2 cellular contexts compared by ENCODE assay signal in the genomic region with DNA sequence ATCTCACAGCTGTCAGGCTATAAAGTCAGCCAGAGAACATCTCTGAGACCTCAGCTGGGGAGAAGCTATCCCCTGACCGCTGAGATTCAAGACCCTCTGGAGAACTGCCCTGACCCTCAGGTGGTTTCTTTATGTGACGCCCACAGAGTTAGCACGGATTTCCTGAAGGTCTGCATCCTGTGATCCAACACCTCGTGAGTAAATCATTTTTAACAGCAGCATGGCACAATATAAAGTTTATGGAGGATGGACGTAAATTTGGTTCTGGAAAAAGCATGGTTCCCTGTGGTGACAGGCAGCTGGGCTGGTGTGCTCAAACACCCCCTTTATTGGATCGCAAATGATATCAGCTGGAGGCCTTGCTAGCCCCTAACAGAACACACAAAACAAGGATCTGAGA.
TF ChIP-seq lines count a peak whose summit lies in the region.

No MANE protein-coding gene starts in this region.

TF ChIP-seq in HEK293, 187 proteins besides CTCF, POLR2A, EP300 and RAD21 (continued from another document):
- TF ChIP-seq, protein P1, sequence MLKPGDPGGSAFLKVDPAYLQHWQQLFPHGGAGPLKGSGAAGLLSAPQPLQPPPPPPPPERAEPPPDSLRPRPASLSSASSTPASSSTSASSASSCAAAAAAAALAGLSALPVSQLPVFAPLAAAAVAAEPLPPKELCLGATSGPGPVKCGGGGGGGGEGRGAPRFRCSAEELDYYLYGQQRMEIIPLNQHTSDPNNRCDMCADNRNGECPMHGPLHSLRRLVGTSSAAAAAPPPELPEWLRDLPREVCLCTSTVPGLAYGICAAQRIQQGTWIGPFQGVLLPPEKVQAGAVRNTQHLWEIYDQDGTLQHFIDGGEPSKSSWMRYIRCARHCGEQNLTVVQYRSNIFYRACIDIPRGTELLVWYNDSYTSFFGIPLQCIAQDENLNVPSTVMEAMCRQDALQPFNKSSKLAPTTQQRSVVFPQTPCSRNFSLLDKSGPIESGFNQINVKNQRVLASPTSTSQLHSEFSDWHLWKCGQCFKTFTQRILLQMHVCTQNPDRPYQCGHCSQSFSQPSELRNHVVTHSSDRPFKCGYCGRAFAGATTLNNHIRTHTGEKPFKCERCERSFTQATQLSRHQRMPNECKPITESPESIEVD (tag by site-specific recombination; IDR thresholded peaks at IDR 0.05): peak; percentile 44; the same call in 1 of the 2 replicates
- TF ChIP-seq ZNF600 (tag by site-specific recombination; IDR thresholded peaks at IDR 0.05) (0 out of 2 replicates have a peak, but pooled peaks have one; percentile 22), ZIC2 (tag by site-specific recombination; IDR thresholded peaks at IDR 0.05) (peak; percentile 90), ZNF184 (tag by site-specific recombination; IDR thresholded peaks at IDR 0.05) (no peak), ZNF660 (tag by site-specific recombination; IDR thresholded peaks at IDR 0.05) (no peak)

TF ChIP-seq in WTC11, 78 proteins besides CTCF, POLR2A, EP300 and RAD21 (continued from another document):
- TF ChIP-seq, protein P2, sequence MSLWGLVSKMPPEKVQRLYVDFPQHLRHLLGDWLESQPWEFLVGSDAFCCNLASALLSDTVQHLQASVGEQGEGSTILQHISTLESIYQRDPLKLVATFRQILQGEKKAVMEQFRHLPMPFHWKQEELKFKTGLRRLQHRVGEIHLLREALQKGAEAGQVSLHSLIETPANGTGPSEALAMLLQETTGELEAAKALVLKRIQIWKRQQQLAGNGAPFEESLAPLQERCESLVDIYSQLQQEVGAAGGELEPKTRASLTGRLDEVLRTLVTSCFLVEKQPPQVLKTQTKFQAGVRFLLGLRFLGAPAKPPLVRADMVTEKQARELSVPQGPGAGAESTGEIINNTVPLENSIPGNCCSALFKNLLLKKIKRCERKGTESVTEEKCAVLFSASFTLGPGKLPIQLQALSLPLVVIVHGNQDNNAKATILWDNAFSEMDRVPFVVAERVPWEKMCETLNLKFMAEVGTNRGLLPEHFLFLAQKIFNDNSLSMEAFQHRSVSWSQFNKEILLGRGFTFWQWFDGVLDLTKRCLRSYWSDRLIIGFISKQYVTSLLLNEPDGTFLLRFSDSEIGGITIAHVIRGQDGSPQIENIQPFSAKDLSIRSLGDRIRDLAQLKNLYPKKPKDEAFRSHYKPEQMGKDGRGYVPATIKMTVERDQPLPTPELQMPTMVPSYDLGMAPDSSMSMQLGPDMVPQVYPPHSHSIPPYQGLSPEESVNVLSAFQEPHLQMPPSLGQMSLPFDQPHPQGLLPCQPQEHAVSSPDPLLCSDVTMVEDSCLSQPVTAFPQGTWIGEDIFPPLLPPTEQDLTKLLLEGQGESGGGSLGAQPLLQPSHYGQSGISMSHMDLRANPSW (CRISPR knock-in tag; conservative IDR thresholded peaks at IDR 0.05; ENCODE audit: low read depth): no peak
- TF ChIP-seq, protein P3, sequence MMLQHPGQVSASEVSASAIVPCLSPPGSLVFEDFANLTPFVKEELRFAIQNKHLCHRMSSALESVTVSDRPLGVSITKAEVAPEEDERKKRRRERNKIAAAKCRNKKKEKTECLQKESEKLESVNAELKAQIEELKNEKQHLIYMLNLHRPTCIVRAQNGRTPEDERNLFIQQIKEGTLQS (CRISPR knock-in tag; conservative IDR thresholded peaks at IDR 0.05): no peak
- no peak for TF ChIP-seq SOX15 (CRISPR knock-in tag; IDR thresholded peaks at IDR 0.05)
- TF ChIP-seq JUN (CRISPR knock-in tag; IDR thresholded peaks at IDR 0.05): no peak
- TF ChIP-seq, protein P4, sequence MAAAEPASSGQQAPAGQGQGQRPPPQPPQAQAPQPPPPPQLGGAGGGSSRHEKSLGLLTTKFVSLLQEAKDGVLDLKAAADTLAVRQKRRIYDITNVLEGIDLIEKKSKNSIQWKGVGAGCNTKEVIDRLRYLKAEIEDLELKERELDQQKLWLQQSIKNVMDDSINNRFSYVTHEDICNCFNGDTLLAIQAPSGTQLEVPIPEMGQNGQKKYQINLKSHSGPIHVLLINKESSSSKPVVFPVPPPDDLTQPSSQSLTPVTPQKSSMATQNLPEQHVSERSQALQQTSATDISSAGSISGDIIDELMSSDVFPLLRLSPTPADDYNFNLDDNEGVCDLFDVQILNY (CRISPR knock-in tag; IDR thresholded peaks at IDR 0.05): no peak
- TF ChIP-seq, protein P5, sequence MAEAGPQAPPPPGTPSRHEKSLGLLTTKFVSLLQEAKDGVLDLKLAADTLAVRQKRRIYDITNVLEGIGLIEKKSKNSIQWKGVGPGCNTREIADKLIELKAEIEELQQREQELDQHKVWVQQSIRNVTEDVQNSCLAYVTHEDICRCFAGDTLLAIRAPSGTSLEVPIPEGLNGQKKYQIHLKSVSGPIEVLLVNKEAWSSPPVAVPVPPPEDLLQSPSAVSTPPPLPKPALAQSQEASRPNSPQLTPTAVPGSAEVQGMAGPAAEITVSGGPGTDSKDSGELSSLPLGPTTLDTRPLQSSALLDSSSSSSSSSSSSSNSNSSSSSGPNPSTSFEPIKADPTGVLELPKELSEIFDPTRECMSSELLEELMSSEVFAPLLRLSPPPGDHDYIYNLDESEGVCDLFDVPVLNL (CRISPR knock-in tag; IDR thresholded peaks at IDR 0.05; ENCODE audit: borderline replicate concordance, low read depth): no peak
- no peak for TF ChIP-seq TP53 (CRISPR knock-in tag; IDR thresholded peaks at IDR 0.05)
- no peak for TF ChIP-seq NFYB (CRISPR knock-in tag; conservative IDR thresholded peaks at IDR 0.05; ENCODE audit: low read depth)
- no peak for TF ChIP-seq ZBTB21 (CRISPR knock-in tag; IDR thresholded peaks at IDR 0.05; ENCODE audit: borderline replicate concordance)
- TF ChIP-seq, protein P6, sequence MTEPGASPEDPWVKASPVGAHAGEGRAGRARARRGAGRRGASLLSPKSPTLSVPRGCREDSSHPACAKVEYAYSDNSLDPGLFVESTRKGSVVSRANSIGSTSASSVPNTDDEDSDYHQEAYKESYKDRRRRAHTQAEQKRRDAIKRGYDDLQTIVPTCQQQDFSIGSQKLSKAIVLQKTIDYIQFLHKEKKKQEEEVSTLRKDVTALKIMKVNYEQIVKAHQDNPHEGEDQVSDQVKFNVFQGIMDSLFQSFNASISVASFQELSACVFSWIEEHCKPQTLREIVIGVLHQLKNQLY (CRISPR knock-in tag; IDR thresholded peaks at IDR 0.05): no peak
- no peak for TF ChIP-seq NR3C1 (CRISPR knock-in tag; conservative IDR thresholded peaks at IDR 0.05; ENCODE audit: low read depth)
- no peak for TF ChIP-seq IRF2 (CRISPR knock-in tag; IDR thresholded peaks at IDR 0.05; ENCODE audit: borderline replicate concordance, low read depth)
